In genomic region chr1:86156571-86157455, GRCh38 we compare ENCODE assay signal across 8 cellular contexts. TPM values are rescaled to one million over a fixed set of nuclear protein-coding genes. Genes with fewer than 3 reads are reported as not detected.
DNase-seq lines count a peak whose midpoint lies in the region; ATAC-seq, FAIRE-seq and TF ChIP-seq lines count a peak whose summit lies in the region.

COL24A1 (minus strand) TSS chr1:86156772; CDS start chr1:86156396, 376 bp downstream.

- H3K27me3 ChIP-seq in HUES6 (ENCODE audit: control insufficient read depth, insufficient read depth, low read length) (peaks cover 74% of the 10 kb centered on the region), right cardiac atrium (ENCODE audit: control insufficient read depth, insufficient read depth) (no peaks in the 10 kb centered on the region)
- H3K27me3 ChIP-seq in CD8-positive, alpha-beta memory T cell (ENCODE audit: insufficient read depth, low read length, poor library complexity, severe bottlenecking) = no peaks in the 10 kb centered on the region

- H3K27ac Mint-ChIP-seq in activated naive CD8-positive, alpha-beta T cell = no peak within 1 kb of the TSS
- H3K27ac Mint-ChIP-seq in progenitor cell of endocrine pancreas = no peak within 1 kb of the TSS
- peak within 1 kb of the TSS in 1 of 8 donors; percentile 11 for H3K27ac Mint-ChIP-seq in CD8-positive, alpha-beta memory T cell

- H3K4me1 ChIP-seq in HUES6 (ENCODE audit: control insufficient read depth, insufficient read depth, low read length) (peaks cover 23% of the 10 kb centered on the region), right cardiac atrium (ENCODE audit: control insufficient read depth, insufficient read depth, low read length) (no peaks in the 10 kb centered on the region)
- no peaks in the 10 kb centered on the region for H3K4me1 ChIP-seq in CD8-positive, alpha-beta memory T cell (ENCODE audit: insufficient read depth, low read length)

- ATAC-seq in right cardiac atrium = peak; percentile 67 to 70
- no peak for ATAC-seq in GM18505 (IDR thresholded peaks at IDR 0.05; ENCODE audit: unreplicated experiment)

- peaks cover 26% of the 10 kb centered on the region for H3K27me3 Mint-ChIP-seq in activated naive CD8-positive, alpha-beta T cell
- peaks cover 75% of the 10 kb centered on the region for H3K27me3 Mint-ChIP-seq in progenitor cell of endocrine pancreas
- peaks cover 14 to 32% of the 10 kb centered on the region in 2 donors for H3K27me3 Mint-ChIP-seq in CD8-positive, alpha-beta memory T cell

- DNase-seq in COR-L47 (lab: John Stamatoyannopoulos, UW) (peak; percentile 10), right cardiac atrium (peak; percentile 55 to 89 (median 82)), progenitor cell of endocrine pancreas (ENCODE audit: low spot score, unreplicated experiment) (peak; percentile 39), H54 (ENCODE audit: insufficient read length, low spot score) (no peak)
- DNase-seq in CD8-positive, alpha-beta memory T cell = no peak

- CTCF ChIA-PET in CD8-positive, alpha-beta memory T cell (lab: Charles Lee) = no interaction called here

- TF ChIP-seq CTCF in progenitor cell of endocrine pancreas (IDR thresholded peaks at IDR 0.05; ENCODE audit: unreplicated experiment) = no peak

- H3K4me3 ChIP-seq in HUES6 (ENCODE audit: low read depth, low read length) (peak within 1 kb of the TSS; percentile 65), right cardiac atrium (ENCODE audit: low read length) (peak within 1 kb of the TSS; percentile 36)
- no peak within 1 kb of the TSS for H3K4me3 ChIP-seq in CD8-positive, alpha-beta memory T cell (ENCODE audit: low read length)

- no peaks in the 10 kb centered on the region for H3K36me3 Mint-ChIP-seq in activated naive CD8-positive, alpha-beta T cell
- no peaks in the 10 kb centered on the region for H3K36me3 Mint-ChIP-seq in progenitor cell of endocrine pancreas (ENCODE audit: insufficient read depth)
- peaks cover 0 to 2% (median 0%) of the 10 kb centered on the region in 3 donors for H3K36me3 Mint-ChIP-seq in CD8-positive, alpha-beta memory T cell

- intact Hi-C loops in right cardiac atrium (cut with DNase I) = no loop called here

- H3K4me1 Mint-ChIP-seq in activated naive CD8-positive, alpha-beta T cell (ENCODE audit: low read depth) = peaks cover 8% of the 10 kb centered on the region
- H3K4me1 Mint-ChIP-seq in progenitor cell of endocrine pancreas (ENCODE audit: low read depth) = peaks cover 10% of the 10 kb centered on the region
- peaks cover 0 to 7% (median 6%) of the 10 kb centered on the region in 3 donors for H3K4me1 Mint-ChIP-seq in CD8-positive, alpha-beta memory T cell

- 9% methylated on average over 52 of the region's 52 CpGs for WGBS in right cardiac atrium

- peak within 1 kb of the TSS; percentile 25 for H3K4me3 Mint-ChIP-seq in activated naive CD8-positive, alpha-beta T cell
- peak within 1 kb of the TSS; percentile 76 for H3K4me3 Mint-ChIP-seq in progenitor cell of endocrine pancreas (ENCODE audit: low read depth)
- peak within 1 kb of the TSS in 2 of 7 donors; percentile 19 to 30 for H3K4me3 Mint-ChIP-seq in CD8-positive, alpha-beta memory T cell

- TF ChIP-seq POLR2A in GM18505 (IDR thresholded peaks at IDR 0.05; ENCODE audit: borderline replicate concordance, extremely low read depth, insufficient read depth, insufficient read length) (no peak), H54 (IDR thresholded peaks at IDR 0.05; ENCODE audit: low read depth, low read length) (no peak)

- H3K27ac ChIP-seq in HUES6 (ENCODE audit: low read depth, low read length) (no peak within 1 kb of the TSS), right cardiac atrium (ENCODE audit: low read length) (peak within 1 kb of the TSS; percentile 31)
- H3K27ac ChIP-seq in CD8-positive, alpha-beta memory T cell (ENCODE audit: low read depth, low read length) = no peak within 1 kb of the TSS

- no peaks in the 10 kb centered on the region for H3K9me3 ChIP-seq in HUES6 (ENCODE audit: control insufficient read depth, insufficient read depth, low read depth, low read length)
- H3K9me3 ChIP-seq in right cardiac atrium (ENCODE audit: control insufficient read depth, low read length) = no peaks in the 10 kb centered on the region
- H3K9me3 ChIP-seq in CD8-positive, alpha-beta memory T cell (ENCODE audit: low read length) = no peaks in the 10 kb centered on the region

- H3K36me3 ChIP-seq in HUES6 (ENCODE audit: control insufficient read depth, insufficient read depth, low read length) = no peaks in the 10 kb centered on the region
- H3K36me3 ChIP-seq in CD8-positive, alpha-beta memory T cell (ENCODE audit: insufficient read depth, low read length) = no peaks in the 10 kb centered on the region

- no peak for FAIRE-seq in H54 (lab: Jason Lieb, UNC)

- H3K9me3 Mint-ChIP-seq in activated naive CD8-positive, alpha-beta T cell (ENCODE audit: low read depth) = no peaks in the 10 kb centered on the region
- no peaks in the 10 kb centered on the region for H3K9me3 Mint-ChIP-seq in progenitor cell of endocrine pancreas (ENCODE audit: low read depth)
- H3K9me3 Mint-ChIP-seq in CD8-positive, alpha-beta memory T cell = peaks cover 2 to 10% (median 7%) of the 10 kb centered on the region in 5 donors

- H3K9ac ChIP-seq in HUES6 (ENCODE audit: low read length) = peak within 1 kb of the TSS; percentile 21

- POLR2A ChIA-PET in CD8-positive, alpha-beta memory T cell (lab: Charles Lee) = no interaction called here

RNA-seq across cellular contexts. Expression of gene COL24A1, which starts in this region (rescaled TPM):
- total RNA-seq in right cardiac atrium (1 to 10 TPM; 3.4 to 6.9 (median 5.5) TPM), progenitor cell of endocrine pancreas (1.1 and 1.3 TPM in 2 replicates)
- 0.93 TPM for polyA plus RNA-seq in right cardiac atrium
- not detected for total RNA-seq in CD8-positive, alpha-beta memory T cell
- not detected for polyA plus RNA-seq in CD8-positive, alpha-beta memory T cell

Comparison
In these comparisons a context has a peak if more than half of its experiments do, and no peak if none do; other contexts are left out.
1. DNase-seq: peak in COR-L47 (single experiment), right cardiac atrium (3 of 3) and progenitor cell of endocrine pancreas (single experiment); none in H54 (single experiment) and CD8-positive, alpha-beta memory T cell (0 of 5).